Comparison of ENCODE assay signal across 9 cellular contexts in genomic region chrX:49271341-49271740, GRCh38. TPM values are rescaled to one million over a fixed set of nuclear protein-coding genes. Genes with fewer than 3 reads are reported as not detected.
DNase-seq lines count a peak whose midpoint lies in the region; ATAC-seq and TF ChIP-seq lines count a peak whose summit lies in the region.
"Had no signal": no experiment of that assay in that cellular context is flagged by ENCODE, and none has a peak within 500 bp of the region (broad histone marks: within the 10 kb centered on the region; RNA-seq: fewer than 3 reads in every experiment).

No MANE protein-coding gene starts in this region.

- ATAC-seq in HG03025 (IDR thresholded peaks at IDR 0.05; ENCODE audit: low FRiP score, unreplicated experiment) = no peak
- ATAC-seq: pancreas had no signal

- H3K4me1 Mint-ChIP-seq in activated naive CD4-positive, alpha-beta T cell treated with anti-CD3 and anti-CD28 coated beads, Interleukin-2, amount 10 ng/mL, durations not matched to agents 7 days and 5 days = peaks cover 69% of the 10 kb centered on the region

- H3K4me3 ChIP-seq in coronary artery = peak overlapping the region; percentile 88
- no peak overlapping the region for H3K4me3 ChIP-seq in thyroid gland (replicated peaks in 1 of 3)

- H3K27me3 ChIP-seq in thyroid gland = no peaks in the 10 kb centered on the region
- H3K27me3 ChIP-seq: transverse colon had no signal

- CTCF ChIA-PET in activated naive CD4-positive, alpha-beta T cell treated with anti-CD3 and anti-CD28 coated beads, Interleukin-2, amount 10 ng/mL, durations not matched to agents 7 days and 5 days (lab: Charles Lee) = no interaction called here

- no peaks in the 10 kb centered on the region for H3K9me3 Mint-ChIP-seq in activated naive CD4-positive, alpha-beta T cell treated with anti-CD3 and anti-CD28 coated beads, Interleukin-2, amount 10 ng/mL, durations not matched to agents 7 days and 5 days

- H3K27me3 Mint-ChIP-seq in activated naive CD4-positive, alpha-beta T cell treated with anti-CD3 and anti-CD28 coated beads, Interleukin-2, amount 10 ng/mL, durations not matched to agents 7 days and 5 days = no peaks in the 10 kb centered on the region

- no peaks in the 10 kb centered on the region for H3K36me3 ChIP-seq in thyroid gland
- H3K36me3 ChIP-seq: pancreas, transverse colon had no signal

- no peak for DNase-seq in activated naive CD4-positive, alpha-beta T cell treated with anti-CD3 and anti-CD28 coated beads, Interleukin-2, amount 10 ng/mL, durations not matched to agents 7 days and 5 days
- DNase-seq in activated naive CD4-positive, alpha-beta T cell (lab: John Stamatoyannopoulos, UW) = no peak
- DNase-seq in coronary artery (ENCODE audit: low spot score) = no peak
- peak; percentile 14 to 19 for DNase-seq in thyroid gland
- no peak for DNase-seq in stimulated activated CD4-positive, alpha-beta T cell treated with anti-CD3 and anti-CD28 coated beads, Interleukin-4, amount 100 ng/mL, for 24 hours
- DNase-seq: NCI-H524 treated with DMSO at 0.1 percent for 48 hours, transverse colon had no signal

- no peak for TF ChIP-seq POLR2A in thyroid gland (IDR thresholded peaks at IDR 0.05)

- WGBS in thyroid gland, 2 donors = 17 to 71% methylated on average over 2 of the region's 2 CpGs

- H3K27ac ChIP-seq in coronary artery (no peak overlapping the region), thyroid gland (peak overlapping the region in 1 of 3 donors; percentile 79)
- H3K27ac ChIP-seq: pancreas had no signal

- intact Hi-C loops in thyroid gland (cut with DNase I) = no loop called here

- peak overlapping the region; percentile 78 for H3K4me3 Mint-ChIP-seq in activated naive CD4-positive, alpha-beta T cell treated with anti-CD3 and anti-CD28 coated beads, Interleukin-2, amount 10 ng/mL, durations not matched to agents 7 days and 5 days

- peak overlapping the region; percentile 95 for H3K27ac Mint-ChIP-seq in activated naive CD4-positive, alpha-beta T cell treated with anti-CD3 and anti-CD28 coated beads, Interleukin-2, amount 10 ng/mL, durations not matched to agents 7 days and 5 days

- TF ChIP-seq CTCF in coronary artery (IDR thresholded peaks at IDR 0.05) = no peak
- TF ChIP-seq CTCF in thyroid gland (IDR thresholded peaks at IDR 0.05) = no peak

- no peaks in the 10 kb centered on the region for H3K9me3 ChIP-seq in thyroid gland
- H3K9me3 ChIP-seq: pancreas, transverse colon had no signal

- H3K36me3 Mint-ChIP-seq in activated naive CD4-positive, alpha-beta T cell treated with anti-CD3 and anti-CD28 coated beads, Interleukin-2, amount 10 ng/mL, durations not matched to agents 7 days and 5 days = peaks cover 28% of the 10 kb centered on the region

- peaks cover 6 to 21% of the 10 kb centered on the region in 2 donors for H3K4me1 ChIP-seq in thyroid gland

RNA-seq across cellular contexts. Expression of gene PPP1R3F, which starts 1.7 kb away (rescaled TPM):
- total RNA-seq in thyroid gland = 10 to 100 TPM in 3 of 4 donors, 1 to 10 TPM in 1; 7.7 to 15.7 (median 12.5) TPM

RNA-seq across cellular contexts. Expression of gene FOXP3, which starts 6.8 kb away (rescaled TPM):
- under 1 TPM in 2 of 4 donors, not detected in 2; 0.11 to 0.13 TPM for total RNA-seq in thyroid gland
- total RNA-seq: transverse colon had no signal

RNA-seq across cellular contexts. Expression of gene GAGE10, which starts 32.1 kb away (rescaled TPM):
- total RNA-seq in thyroid gland = not detected
- total RNA-seq: pancreas, transverse colon had no signal

RNA-seq across cellular contexts. Expression of gene CCDC22, which starts 36.1 kb away (rescaled TPM):
- 10 to 100 TPM; 13.8 to 27.1 (median 18.8) TPM for total RNA-seq in thyroid gland

RNA-seq across cellular contexts. Expression of gene CACNA1F, which starts 38.2 kb away (rescaled TPM):
- total RNA-seq in thyroid gland = under 1 TPM in 3 of 4 donors, not detected in 1; 0.10 to 0.21 (median 0.13) TPM

Comparison
In these comparisons a context has a peak if more than half of its experiments do, and no peak if none do; other contexts are left out.
1. DNase-seq: peak in thyroid gland (2 of 2); none in activated naive CD4-positive, alpha-beta T cell treated with anti-CD3 and anti-CD28 coated beads, Interleukin-2, amount 10 ng/mL, durations not matched to agents 7 days and 5 days (single experiment), activated naive CD4-positive, alpha-beta T cell (0 of 4), coronary artery (single experiment) and stimulated activated CD4-positive, alpha-beta T cell treated with anti-CD3 and anti-CD28 coated beads, Interleukin-4, amount 100 ng/mL, for 24 hours (single experiment).